In the genomic region with DNA sequence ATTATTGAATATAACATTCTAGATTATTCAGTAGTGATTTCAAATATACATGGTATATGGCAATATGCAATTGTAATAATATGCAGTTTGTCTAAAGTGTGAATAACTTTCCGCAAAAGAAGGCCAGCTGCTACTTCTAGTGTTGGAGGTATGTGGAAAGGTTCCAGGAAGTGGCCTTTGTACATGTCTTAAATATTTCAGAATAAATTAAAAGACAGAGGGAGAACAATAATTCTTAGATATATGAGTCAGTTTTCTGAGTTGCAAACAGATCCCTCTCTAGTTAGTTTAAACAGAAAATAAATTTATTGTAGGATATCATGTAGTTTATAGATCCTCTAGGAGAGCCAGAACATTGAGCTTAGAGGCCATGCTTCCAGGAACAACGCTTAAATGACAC, we compare ENCODE assay signal across 27 cellular contexts.
A peak's percentile ranks its signal among the peaks of the same experiment; 100 is the strongest.
DNase-seq lines count a peak whose midpoint lies in the region; ATAC-seq and TF ChIP-seq lines count a peak whose summit lies in the region.
"Had no signal": no experiment of that assay in that cellular context is flagged by ENCODE, and none has a peak within 500 bp of the region (broad histone marks: within the 10 kb centered on the region; RNA-seq: fewer than 3 reads in every experiment).

No MANE protein-coding gene starts in this region.

- H3K4me2 ChIP-seq in OCI-LY7 (ENCODE audit: low read length) = no peak overlapping the region

- H3K27me3 Mint-ChIP-seq in activated naive CD4-positive, alpha-beta T cell treated with anti-CD3 and anti-CD28 coated beads, Interleukin-2, amount 10 ng/mL, durations not matched to agents 7 days and 5 days = no peaks in the 10 kb centered on the region
- H3K27me3 Mint-ChIP-seq: activated B cell treated with CpG ODN at 0.5 μM for 24 hours had no signal

- CTCF ChIA-PET in activated naive CD4-positive, alpha-beta T cell treated with anti-CD3 and anti-CD28 coated beads, Interleukin-2, amount 10 ng/mL, durations not matched to agents 7 days and 5 days (lab: Charles Lee) = no interaction called here
- CTCF ChIA-PET in OCI-LY7 (lab: Charles Lee; ENCODE audit: unreplicated experiment) = no interaction called here

- no peak overlapping the region for H3K4me3 ChIP-seq in astrocyte of the cerebellum (ENCODE audit: low read depth, low read length)
- no peak overlapping the region for H3K4me3 ChIP-seq in foreskin fibroblast (ENCODE audit: low read depth in 1 of 2, low read length in 2 of 2)
- no peak overlapping the region for H3K4me3 ChIP-seq in OCI-LY7 (ENCODE audit: low read depth, low read length, poor library complexity, severe bottlenecking)
- H3K4me3 ChIP-seq: gastrocnemius medialis, right atrium auricular region had no signal

- in situ Hi-C loops in astrocyte of the cerebellum (cut with HindIII; ENCODE audit: low sequenced_read_pairs) = no loop called here

- peak; percentile 54 for DNase-seq in A172 (ENCODE audit: low spot score)
- DNase-seq in HCEC 1CT = peak; percentile 90
- DNase-seq in astrocyte of the cerebellum (ENCODE audit: low read depth) = peak; percentile 90
- peak; percentile 56 to 70 for DNase-seq in foreskin fibroblast
- DNase-seq in activated naive CD4-positive, alpha-beta T cell treated with anti-CD3 and anti-CD28 coated beads, Interleukin-2, amount 10 ng/mL, durations not matched to agents 7 days and 5 days = no peak
- no peak for DNase-seq in OCI-LY7 (ENCODE audit: low spot score)
- DNase-seq in GM19240 (ENCODE audit: insufficient read length, low spot score) = no peak
- DNase-seq: 8988T; activated B cell treated with CpG ODN at 0.5 μM for 24 hours; activated CD8-positive, alpha-beta T cell treated with anti-CD3 and anti-CD28 coated beads, Interleukin-2, amount 10 ng/mL, durations not matched to agents 7 days and 5 days; activated naive CD8-positive, alpha-beta T cell treated with anti-CD3 and anti-CD28 coated beads, Interleukin-2, amount 10 ng/mL, durations not matched to agents 7 days and 5 days; activated T-cell treated with anti-CD3 and anti-CD28 coated beads, Interleukin-2, amount 50 U/mL, for 4 hours; CD4-positive, CD25-positive, alpha-beta regulatory T cell; DMS153; gastrocnemius medialis; KBM-7; left colon; NCI-H1048; NCI-H2107; NCI-H524; SHP77 treated with DMSO at 0.1 percent for 48 hours; stimulated activated naive CD8-positive, alpha-beta T cell treated with anti-CD3 and anti-CD28 coated beads, Interleukin-15, Interleukin-2, amounts not matched to agents 100 U/mL and 50 U/mL, for 24 hours; T-helper 17 cell had no signal

- H4K20me1 ChIP-seq in OCI-LY7 (ENCODE audit: insufficient read depth, low read length) = no peaks in the 10 kb centered on the region

- H3K9me2 ChIP-seq in OCI-LY7 (ENCODE audit: insufficient read depth, low read length) = no peaks in the 10 kb centered on the region

- no peaks in the 10 kb centered on the region for H3K36me3 Mint-ChIP-seq in activated naive CD4-positive, alpha-beta T cell treated with anti-CD3 and anti-CD28 coated beads, Interleukin-2, amount 10 ng/mL, durations not matched to agents 7 days and 5 days
- H3K36me3 Mint-ChIP-seq: activated naive CD8-positive, alpha-beta T cell treated with anti-CD3 and anti-CD28 coated beads, Interleukin-2, amount 10 ng/mL, durations not matched to agents 7 days and 5 days; CD4-positive, CD25-positive, alpha-beta regulatory T cell had no signal

- H3K4me3 Mint-ChIP-seq in activated naive CD4-positive, alpha-beta T cell treated with anti-CD3 and anti-CD28 coated beads, Interleukin-2, amount 10 ng/mL, durations not matched to agents 7 days and 5 days = no peak overlapping the region
- H3K4me3 Mint-ChIP-seq: activated B cell treated with CpG ODN at 0.5 μM for 24 hours; activated CD8-positive, alpha-beta T cell treated with anti-CD3 and anti-CD28 coated beads, Interleukin-2, amount 10 ng/mL, durations not matched to agents 7 days and 5 days; activated naive CD8-positive, alpha-beta T cell treated with anti-CD3 and anti-CD28 coated beads, Interleukin-2, amount 10 ng/mL, durations not matched to agents 7 days and 5 days; activated T-cell treated with anti-CD3 and anti-CD28 coated beads, Interleukin-2, amount 50 U/mL, for 4 hours; CD4-positive, CD25-positive, alpha-beta regulatory T cell; endodermal cell; T-helper 17 cell had no signal

- BruUV-seq in OCI-LY7 (replicated peaks; lab: Mats Ljungman, UMichigan) = no TSS peak

- H3K9me3 Mint-ChIP-seq in activated naive CD4-positive, alpha-beta T cell treated with anti-CD3 and anti-CD28 coated beads, Interleukin-2, amount 10 ng/mL, durations not matched to agents 7 days and 5 days = no peaks in the 10 kb centered on the region
- H3K9me3 Mint-ChIP-seq: activated B cell treated with CpG ODN at 0.5 μM for 24 hours; activated naive CD8-positive, alpha-beta T cell treated with anti-CD3 and anti-CD28 coated beads, Interleukin-2, amount 10 ng/mL, durations not matched to agents 7 days and 5 days; activated T-cell treated with anti-CD3 and anti-CD28 coated beads, Interleukin-2, amount 50 U/mL, for 4 hours; endodermal cell had no signal

- intact Hi-C loops in OCI-LY7 (cut with micrococcal nuclease; ENCODE audit: unreplicated experiment) = no loop called here

- H3K36me3 ChIP-seq in OCI-LY7 (ENCODE audit: insufficient read depth, low read length) = no peaks in the 10 kb centered on the region
- H3K36me3 ChIP-seq: gastrocnemius medialis, neutrophil, right atrium auricular region had no signal

- H3K9me3 ChIP-seq in OCI-LY7 (ENCODE audit: low read length) = no peaks in the 10 kb centered on the region
- H3K9me3 ChIP-seq: gastrocnemius medialis, neutrophil, right atrium auricular region had no signal

- no peak for ATAC-seq in GM18517 (IDR thresholded peaks at IDR 0.05; ENCODE audit: unreplicated experiment)
- ATAC-seq: activated CD8-positive, alpha-beta T cell treated with anti-CD3 and anti-CD28 coated beads, Interleukin-2, amount 10 ng/mL, durations not matched to agents 7 days and 5 days; activated T-cell treated with anti-CD3 and anti-CD28 coated beads, Interleukin-2, amount 50 U/mL, for 4 hours; gastrocnemius medialis; left colon; stimulated activated naive CD8-positive, alpha-beta T cell treated with anti-CD3 and anti-CD28 coated beads, Interleukin-15, Interleukin-2, amounts not matched to agents 100 U/mL and 50 U/mL, for 24 hours; T-helper 17 cell had no signal

- no peak overlapping the region for H3K27ac ChIP-seq in OCI-LY7 (ENCODE audit: low read depth, low read length, poor library complexity, severe bottlenecking)
- H3K27ac ChIP-seq: gastrocnemius medialis, neutrophil, right atrium auricular region had no signal

- no peaks in the 10 kb centered on the region for H3K79me2 ChIP-seq in OCI-LY7 (ENCODE audit: insufficient read depth, low read depth, low read length)

- no peak overlapping the region for H2AFZ ChIP-seq in OCI-LY7 (ENCODE audit: low read length)

- TF ChIP-seq CTCF in astrocyte of the cerebellum (IDR thresholded peaks at IDR 0.05; ENCODE audit: low read depth, low read length, missing control alignments) = no peak
- TF ChIP-seq CTCF in foreskin fibroblast (IDR thresholded peaks at IDR 0.05; ENCODE audit: low read depth, low read length) = no peak
- no peak for TF ChIP-seq CTCF in OCI-LY7 (conservative IDR thresholded peaks at IDR 0.05; ENCODE audit: low read length)

- no peak overlapping the region for H3K27ac Mint-ChIP-seq in activated naive CD4-positive, alpha-beta T cell treated with anti-CD3 and anti-CD28 coated beads, Interleukin-2, amount 10 ng/mL, durations not matched to agents 7 days and 5 days
- H3K27ac Mint-ChIP-seq: activated B cell treated with CpG ODN at 0.5 μM for 24 hours; activated CD8-positive, alpha-beta T cell treated with anti-CD3 and anti-CD28 coated beads, Interleukin-2, amount 10 ng/mL, durations not matched to agents 7 days and 5 days; activated naive CD8-positive, alpha-beta T cell treated with anti-CD3 and anti-CD28 coated beads, Interleukin-2, amount 10 ng/mL, durations not matched to agents 7 days and 5 days; CD4-positive, CD25-positive, alpha-beta regulatory T cell; endodermal cell; T-helper 17 cell had no signal

- POLR2A ChIA-PET in OCI-LY7 (lab: Charles Lee) = interaction anchor here (0.6 kb wide), 1 partner anchor 352 kb away, joined by 6 read pairs; no protein-coding TSS in a partner anchor

- H3K4me1 ChIP-seq in OCI-LY7 (ENCODE audit: insufficient read depth, low read length, poor library complexity, severe bottlenecking) = no peaks in the 10 kb centered on the region
- H3K4me1 ChIP-seq: gastrocnemius medialis, right atrium auricular region had no signal

- H3K4me1 Mint-ChIP-seq in activated naive CD4-positive, alpha-beta T cell treated with anti-CD3 and anti-CD28 coated beads, Interleukin-2, amount 10 ng/mL, durations not matched to agents 7 days and 5 days = no peaks in the 10 kb centered on the region
- H3K4me1 Mint-ChIP-seq: activated naive CD8-positive, alpha-beta T cell treated with anti-CD3 and anti-CD28 coated beads, Interleukin-2, amount 10 ng/mL, durations not matched to agents 7 days and 5 days; CD4-positive, CD25-positive, alpha-beta regulatory T cell; T-helper 17 cell had no signal

Comparison
In these comparisons a context has a peak if more than half of its experiments do, and no peak if none do; other contexts are left out.
1. DNase-seq: peak in A172 (single experiment), HCEC 1CT (single experiment), astrocyte of the cerebellum (single experiment) and foreskin fibroblast (2 of 2); none in activated naive CD4-positive, alpha-beta T cell treated with anti-CD3 and anti-CD28 coated beads, Interleukin-2, amount 10 ng/mL, durations not matched to agents 7 days and 5 days (single experiment), OCI-LY7 (single experiment) and GM19240 (single experiment).